ENCODE assay signal across 8 cellular contexts in the genomic region with DNA sequence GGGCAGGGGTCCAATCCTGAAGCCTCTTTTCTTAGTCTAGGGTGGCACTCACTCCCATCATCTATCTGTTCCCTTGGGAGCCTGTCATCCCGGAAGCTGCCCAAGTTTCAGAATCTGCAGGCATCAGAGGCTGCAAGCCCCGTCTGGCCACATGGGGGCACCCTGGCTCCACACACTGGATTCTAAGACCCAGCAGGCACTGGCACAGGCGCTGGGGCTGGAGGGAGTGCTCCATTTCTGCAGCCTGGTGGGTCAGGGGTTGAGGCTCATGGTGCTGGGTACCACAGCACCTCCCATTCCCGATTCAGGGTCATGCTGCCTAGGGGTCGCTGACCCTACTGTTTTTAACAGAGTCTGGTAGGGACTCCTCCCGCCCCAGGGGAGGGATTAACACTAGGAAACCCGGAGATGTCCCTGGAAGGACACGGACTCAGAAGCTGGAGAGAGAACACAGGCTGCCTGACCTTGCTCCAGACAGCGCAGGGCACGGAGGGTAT.
A peak's percentile ranks its signal among the peaks of the same experiment; 100 is the strongest.
DNase-seq lines count a peak whose midpoint lies in the region; ATAC-seq and TF ChIP-seq lines count a peak whose summit lies in the region.

No MANE protein-coding gene starts in this region.

- H3K9me3 Mint-ChIP-seq in HFFc6 = peaks cover 6% of the 10 kb centered on the region; the same call in 1 of the 2 replicates
- H3K9me3 Mint-ChIP-seq in activated CD8-positive, alpha-beta T cell treated with anti-CD3 and anti-CD28 coated beads, Interleukin-2, amount 10 ng/mL, durations not matched to agents 7 days and 5 days (ENCODE audit: insufficient read depth) = no peaks in the 10 kb centered on the region

- POLR2A ChIA-PET in activated CD8-positive, alpha-beta T cell treated with anti-CD3 and anti-CD28 coated beads, Interleukin-2, amount 10 ng/mL, durations not matched to agents 7 days and 5 days (lab: Charles Lee) = no interaction called here

- intact Hi-C loops in mucosa of descending colon (cut with DNase I, micrococcal nuclease) = loop anchor here (2.0 to 10.0 kb wide), 2 partner anchors 277 to 803 kb away; no protein-coding TSS in a partner anchor

- TF ChIP-seq CTCF in HFFc6 (IDR thresholded peaks at IDR 0.05) (peak; percentile 90), mucosa of descending colon (IDR thresholded peaks at IDR 0.05) (peak; percentile 89)

- CTCF ChIA-PET in activated CD8-positive, alpha-beta T cell treated with anti-CD3 and anti-CD28 coated beads, Interleukin-2, amount 10 ng/mL, durations not matched to agents 7 days and 5 days (lab: Charles Lee) = interaction anchor here (0.9 to 1.9 kb wide), 5 partner anchors 15 to 809 kb away, joined by 3 to 5 read pairs (median 4); no protein-coding TSS in a partner anchor

- no peak overlapping the region for H3K4me3 Mint-ChIP-seq in HFFc6
- no peak overlapping the region for H3K4me3 Mint-ChIP-seq in activated CD8-positive, alpha-beta T cell treated with anti-CD3 and anti-CD28 coated beads, Interleukin-2, amount 10 ng/mL, durations not matched to agents 7 days and 5 days

- H3K36me3 Mint-ChIP-seq in HFFc6 (ENCODE audit: low read depth) = no peaks in the 10 kb centered on the region
- H3K36me3 Mint-ChIP-seq in activated CD8-positive, alpha-beta T cell treated with anti-CD3 and anti-CD28 coated beads, Interleukin-2, amount 10 ng/mL, durations not matched to agents 7 days and 5 days (ENCODE audit: low read depth) = no peaks in the 10 kb centered on the region

- H3K9me3 ChIP-seq in mucosa of descending colon = no peaks in the 10 kb centered on the region

- H3K4me1 Mint-ChIP-seq in HFFc6 (ENCODE audit: low read depth) = no peaks in the 10 kb centered on the region
- H3K4me1 Mint-ChIP-seq in activated CD8-positive, alpha-beta T cell treated with anti-CD3 and anti-CD28 coated beads, Interleukin-2, amount 10 ng/mL, durations not matched to agents 7 days and 5 days (ENCODE audit: low read depth) = no peaks in the 10 kb centered on the region

- peak; percentile 58 for ATAC-seq in activated CD8-positive, alpha-beta T cell treated with anti-CD3 and anti-CD28 coated beads, Interleukin-2, amount 10 ng/mL, durations not matched to agents 7 days and 5 days
- ATAC-seq in esophagus mucosa (peak; percentile 89), mucosa of descending colon (peak; percentile 96)

- no peak overlapping the region for H3K4me3 ChIP-seq in mucosa of descending colon

- H3K27ac Mint-ChIP-seq in HFFc6 = no peak overlapping the region
- no peak overlapping the region for H3K27ac Mint-ChIP-seq in activated CD8-positive, alpha-beta T cell treated with anti-CD3 and anti-CD28 coated beads, Interleukin-2, amount 10 ng/mL, durations not matched to agents 7 days and 5 days

- no peaks in the 10 kb centered on the region for H3K36me3 ChIP-seq in mucosa of descending colon (ENCODE audit: low read depth)

- DNase-seq in Daoy (ENCODE audit: low read depth) (peak; percentile 77), HFFc6 (peak; percentile 58), NCI-H510A treated with DMSO at 0.1 percent for 48 hours (lab: John Stamatoyannopoulos, UW) (peak; percentile 65), mucosa of descending colon (peak; percentile 75 to 93 (median 91)), GOT3 (lab: John Stamatoyannopoulos, UW) (no peak)
- peak; percentile 62 for DNase-seq in activated CD8-positive, alpha-beta T cell treated with anti-CD3 and anti-CD28 coated beads, Interleukin-2, amount 10 ng/mL, durations not matched to agents 7 days and 5 days
- peak; percentile 28 to 31 for DNase-seq in stimulated activated CD8-positive, alpha-beta memory T cell treated with anti-CD3 and anti-CD28 coated beads, Interleukin-7, amount 100 ng/mL, for 48 hours (ENCODE audit: extremely low read depth in 1 of 2, low read depth in 1 of 2)

- H3K27me3 Mint-ChIP-seq in HFFc6 (ENCODE audit: insufficient read depth) = no peaks in the 10 kb centered on the region; the same call in 1 of the 2 replicates
- no peaks in the 10 kb centered on the region for H3K27me3 Mint-ChIP-seq in activated CD8-positive, alpha-beta T cell treated with anti-CD3 and anti-CD28 coated beads, Interleukin-2, amount 10 ng/mL, durations not matched to agents 7 days and 5 days (ENCODE audit: low read depth)

- H3K4me1 ChIP-seq in mucosa of descending colon (ENCODE audit: low read depth) = no peaks in the 10 kb centered on the region
